Comparison of ENCODE assay signal across 8 cellular contexts in genomic region chr19:48444129-48444932, GRCh38. TPM values are rescaled to one million over a fixed set of nuclear protein-coding genes. Genes with fewer than 3 reads are reported as not detected.
A peak's percentile ranks its signal among the peaks of the same experiment; 100 is the strongest.
DNase-seq lines count a peak whose midpoint lies in the region; ATAC-seq and TF ChIP-seq lines count a peak whose summit lies in the region.

No MANE protein-coding gene starts in this region.

- H3K27ac ChIP-seq in OCI-LY7 (ENCODE audit: low read depth, low read length, poor library complexity, severe bottlenecking) (peak overlapping the region; percentile 70), epithelial cell of prostate (peak overlapping the region; percentile 75), skeletal muscle tissue (ENCODE audit: low read depth, low read length) (no peak overlapping the region), gastroesophageal sphincter (peak overlapping the region in 2 of 4 donors; percentile 86 to 90)

- no TSS peak for BruUV-seq in OCI-LY7 (replicated peaks; lab: Mats Ljungman, UMichigan)

- ATAC-seq in gastroesophageal sphincter = no peak
- ATAC-seq in GM21515 (IDR thresholded peaks at IDR 0.05; ENCODE audit: unreplicated experiment) = no peak

- H3K36me3 ChIP-seq in OCI-LY7 (ENCODE audit: insufficient read depth, low read length) (peaks cover 23% of the 10 kb centered on the region), skeletal muscle tissue (ENCODE audit: control insufficient read depth in 3 of 3, insufficient read depth in 3 of 3, low read length in 3 of 3) (peaks cover 12 to 16% (median 16%) of the 10 kb centered on the region in 3 donors), gastroesophageal sphincter (peaks cover 0 to 25% of the 10 kb centered on the region in 2 donors)

- H3K9ac ChIP-seq in skeletal muscle tissue (ENCODE audit: low read depth in 1 of 3, low read length in 3 of 3) = peak overlapping the region in 2 of 3 donors; percentile 51 to 93

- peak overlapping the region; percentile 97 for H3K4me3 ChIP-seq in OCI-LY7 (ENCODE audit: low read depth, low read length, poor library complexity, severe bottlenecking)
- peak overlapping the region; percentile 96 to 99 (median 97) for H3K4me3 ChIP-seq in skeletal muscle tissue (ENCODE audit: low read length in 3 of 3)
- peak overlapping the region in 1 of 2 donors; percentile 72 for H3K4me3 ChIP-seq in gastroesophageal sphincter

- H2AFZ ChIP-seq in OCI-LY7 (ENCODE audit: low read length) = peak overlapping the region; percentile 86

- TF ChIP-seq POLR2A in gastroesophageal sphincter (IDR thresholded peaks at IDR 0.05) = no peak

- TF ChIP-seq EP300 in gastroesophageal sphincter (IDR thresholded peaks at IDR 0.05) = no peak

- H3K9me3 ChIP-seq in OCI-LY7 (ENCODE audit: low read length) (no peaks in the 10 kb centered on the region), skeletal muscle tissue (ENCODE audit: control insufficient read depth in 3 of 3, low read length in 3 of 3) (no peaks in the 10 kb centered on the region), gastroesophageal sphincter (no peaks in the 10 kb centered on the region)

- 7 to 13% methylated on average over 12 to 18 of the region's 38 CpGs for WGBS in gastroesophageal sphincter (ENCODE audit: low coverage in 1 of 2), 2 donors

- TF ChIP-seq CTCF in OCI-LY7 (conservative IDR thresholded peaks at IDR 0.05; ENCODE audit: low read length) (no peak), gastroesophageal sphincter (IDR thresholded peaks at IDR 0.05) (no peak)

- H3K9me2 ChIP-seq in OCI-LY7 (ENCODE audit: insufficient read depth, low read length) = no peaks in the 10 kb centered on the region

- POLR2A ChIA-PET in OCI-LY7 (lab: Charles Lee) = interaction anchor here (0.5 to 1.0 kb wide), 2 partner anchors 11 to 107 kb away, joined by 3 to 4 read pairs; no protein-coding TSS in a partner anchor

- CTCF ChIA-PET in OCI-LY7 (lab: Charles Lee; ENCODE audit: unreplicated experiment) = no interaction called here

- H3K4me1 ChIP-seq in OCI-LY7 (ENCODE audit: insufficient read depth, low read length, poor library complexity, severe bottlenecking) = peaks cover 26% of the 10 kb centered on the region
- peaks cover 20 to 38% (median 20%) of the 10 kb centered on the region in 3 donors for H3K4me1 ChIP-seq in skeletal muscle tissue (ENCODE audit: control insufficient read depth in 3 of 3, insufficient read depth in 3 of 3, low read length in 3 of 3)
- peaks cover 0 to 41% (median 19%) of the 10 kb centered on the region in 3 donors for H3K4me1 ChIP-seq in gastroesophageal sphincter

- peak overlapping the region; percentile 82 for H3K4me2 ChIP-seq in OCI-LY7 (ENCODE audit: low read length)

- H3K27me3 ChIP-seq in skeletal muscle tissue (ENCODE audit: control insufficient read depth in 3 of 3, insufficient read depth in 3 of 3, low read length in 3 of 3) (peaks cover 20 to 28% (median 22%) of the 10 kb centered on the region in 3 donors), gastroesophageal sphincter (peaks cover 52% of the 10 kb centered on the region)

- no peaks in the 10 kb centered on the region for H4K20me1 ChIP-seq in OCI-LY7 (ENCODE audit: insufficient read depth, low read length)

- H3K79me2 ChIP-seq in OCI-LY7 (ENCODE audit: insufficient read depth, low read depth, low read length) = peaks cover 29% of the 10 kb centered on the region

- DNase-seq in NCI-H2171 treated with DMSO at 0.1 percent for 48 hours (lab: John Stamatoyannopoulos, UW) = peak; percentile 39
- no peak for DNase-seq in NCI-H2171 (lab: John Stamatoyannopoulos, UW)
- no peak for DNase-seq in OCI-LY7 (ENCODE audit: low spot score)
- no peak for DNase-seq in epithelial cell of prostate (ENCODE audit: low read depth, low spot score)
- DNase-seq in NCI-H1092 treated with DMSO at 0.1 percent for 48 hours (lab: John Stamatoyannopoulos, UW) = no peak

- intact Hi-C loops in OCI-LY7 (cut with micrococcal nuclease; ENCODE audit: unreplicated experiment) = loop anchor here (2.0 kb wide), 1 partner anchor 58 kb away; no protein-coding TSS in a partner anchor

RNA-seq across cellular contexts. Expression of gene GRWD1, which starts 1.5 kb away (rescaled TPM):
- total RNA-seq in OCI-LY7 (2014; rRNA removed; shearing (Covaris generic)) = 34.4 and 35.8 TPM in 2 replicates
- 26.3 and 32.1 TPM in 2 replicates for total RNA-seq in OCI-LY7 (2022)
- total RNA-seq in skeletal muscle tissue = 8.4 TPM
- total RNA-seq in gastroesophageal sphincter = 10 to 100 TPM; 28.9 to 33.1 (median 32.7) TPM

RNA-seq across cellular contexts. Expression of gene KCNJ14, which starts 11.0 kb away (rescaled TPM):
- total RNA-seq in OCI-LY7 (2014; rRNA removed; shearing (Covaris generic)) = 0.57 and 0.85 TPM in 2 replicates
- total RNA-seq in OCI-LY7 (2022) (2.5 and 2.6 TPM in 2 replicates), skeletal muscle tissue (1.0 TPM), gastroesophageal sphincter (under 1 TPM in 3 of 4 donors, not detected in 1; 0.16 to 0.42 (median 0.27) TPM)

RNA-seq across cellular contexts. Expression of gene CYTH2, which starts 24.8 kb away (rescaled TPM):
- total RNA-seq in OCI-LY7 (2014; rRNA removed; shearing (Covaris generic)) = 44.0 and 46.6 TPM in 2 replicates
- total RNA-seq in OCI-LY7 (2022) = 53.2 and 74.8 TPM in 2 replicates
- total RNA-seq in skeletal muscle tissue = 33.4 TPM
- total RNA-seq in gastroesophageal sphincter = 10 to 100 TPM; 28.6 to 56.7 (median 47.0) TPM

RNA-seq across cellular contexts. Expression of gene GRIN2D, which starts 50.9 kb away (rescaled TPM):
- total RNA-seq in OCI-LY7 (2014; rRNA removed; shearing (Covaris generic)) = not detected in 2 replicates
- total RNA-seq in OCI-LY7 (2022) = 0.06 and 0.11 TPM in 2 replicates
- under 0.01 TPM for total RNA-seq in skeletal muscle tissue
- total RNA-seq in gastroesophageal sphincter = under 1 TPM in 3 of 4 donors, not detected in 1; 0.08 to 0.62 (median 0.47) TPM

RNA-seq across cellular contexts. Expression of gene KDELR1, which starts 53.0 kb away (rescaled TPM):
- total RNA-seq in OCI-LY7 (2014; rRNA removed; shearing (Covaris generic)) = 26.2 and 38.8 TPM in 2 replicates
- total RNA-seq in OCI-LY7 (2022) = 63.8 and 74.0 TPM in 2 replicates
- total RNA-seq in skeletal muscle tissue = 47.5 TPM
- total RNA-seq in gastroesophageal sphincter = 10 to 100 TPM; 60.4 to 87.9 (median 70.8) TPM
